In the genomic region with DNA sequence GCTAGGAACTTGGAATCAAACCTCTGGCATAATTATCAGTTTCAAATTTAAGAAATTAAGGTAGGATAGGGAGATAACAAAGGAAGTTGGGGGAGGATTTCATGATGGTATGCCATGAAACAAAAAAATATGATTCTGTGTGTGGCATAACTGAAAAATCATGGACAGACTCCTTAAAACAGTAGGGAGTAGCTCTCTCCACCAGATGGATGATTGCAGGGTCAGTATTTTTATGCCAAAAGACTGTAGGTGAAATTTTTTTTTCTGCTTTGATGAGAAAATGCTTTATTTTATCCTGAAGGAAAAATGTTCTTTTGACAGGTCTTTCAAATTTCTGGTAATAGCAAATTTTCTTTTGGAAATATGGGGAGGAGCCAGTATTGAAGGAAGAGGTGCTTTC, we compare ENCODE assay signal across 13 cellular contexts.
DNase-seq lines count a peak whose midpoint lies in the region.
"Had no signal": no experiment of that assay in that cellular context is flagged by ENCODE, and none has a peak within 500 bp of the region (broad histone marks: within the 10 kb centered on the region; RNA-seq: fewer than 3 reads in every experiment).

No MANE protein-coding gene starts in this region.

- intact Hi-C loops in activated CD4-positive, alpha-beta T cell treated with anti-CD3 and anti-CD28 coated beads, Interleukin-2, amount 10 ng/mL, durations not matched to agents 24 days and 14 days (cut with micrococcal nuclease) = no loop called here

- no peak overlapping the region for H3K27ac Mint-ChIP-seq in activated CD4-positive, alpha-beta T cell treated with anti-CD3 and anti-CD28 coated beads, Interleukin-2, amount 10 ng/mL, durations not matched to agents 24 days and 14 days
- H3K27ac Mint-ChIP-seq: B cell; CD4-positive, alpha-beta T cell; CD8-positive, alpha-beta T cell had no signal

- no peaks in the 10 kb centered on the region for H3K27me3 Mint-ChIP-seq in activated CD4-positive, alpha-beta T cell treated with anti-CD3 and anti-CD28 coated beads, Interleukin-2, amount 10 ng/mL, durations not matched to agents 24 days and 14 days
- H3K27me3 Mint-ChIP-seq: B cell; CD4-positive, alpha-beta T cell had no signal

- H3K36me3 Mint-ChIP-seq in activated CD4-positive, alpha-beta T cell treated with anti-CD3 and anti-CD28 coated beads, Interleukin-2, amount 10 ng/mL, durations not matched to agents 24 days and 14 days (ENCODE audit: low read depth) = peaks cover 8% of the 10 kb centered on the region

- peaks cover 12% of the 10 kb centered on the region for H3K9me3 Mint-ChIP-seq in activated CD4-positive, alpha-beta T cell treated with anti-CD3 and anti-CD28 coated beads, Interleukin-2, amount 10 ng/mL, durations not matched to agents 24 days and 14 days
- H3K9me3 Mint-ChIP-seq: CD4-positive, alpha-beta T cell had no signal

- H3K4me1 Mint-ChIP-seq in activated CD4-positive, alpha-beta T cell treated with anti-CD3 and anti-CD28 coated beads, Interleukin-2, amount 10 ng/mL, durations not matched to agents 24 days and 14 days = peaks cover 32% of the 10 kb centered on the region

- H3K4me3 Mint-ChIP-seq in activated CD4-positive, alpha-beta T cell treated with anti-CD3 and anti-CD28 coated beads, Interleukin-2, amount 10 ng/mL, durations not matched to agents 24 days and 14 days = no peak overlapping the region
- H3K4me3 Mint-ChIP-seq: B cell; CD4-positive, alpha-beta T cell; CD8-positive, alpha-beta T cell had no signal

- in situ Hi-C loops in G401 (cut with HindIII; ENCODE audit: low sequenced_read_pairs) = loop anchor here (5.0 kb wide), 1 partner anchor 79 kb away; no protein-coding TSS in a partner anchor

- DNase-seq in activated CD4-positive, alpha-beta T cell treated with anti-CD3 and anti-CD28 coated beads, Interleukin-2, amount 10 ng/mL, durations not matched to agents 24 days and 14 days = peak; percentile 6
- DNase-seq in activated CD4-positive, alpha-beta T cell treated with anti-CD3 and anti-CD28 coated beads for 1 hour = no peak
- DNase-seq in G401 (ENCODE audit: low spot score) (peak; percentile 72), cerebellum (ENCODE audit: low spot score) (peak; percentile 63), cortex of kidney (lab: John Stamatoyannopoulos, UW) (no peak)
- DNase-seq: AML-193; Caco-2; Calu3; CD4-positive, alpha-beta T cell; CD8-positive, alpha-beta T cell; DMS79 treated with DMSO at 0.1 percent for 48 hours; GDM1 had no signal

Comparison
In these comparisons a context has a peak if more than half of its experiments do, and no peak if none do; other contexts are left out.
1. DNase-seq: peak in activated CD4-positive, alpha-beta T cell treated with anti-CD3 and anti-CD28 coated beads, Interleukin-2, amount 10 ng/mL, durations not matched to agents 24 days and 14 days (single experiment), G401 (single experiment) and cerebellum (single experiment); none in activated CD4-positive, alpha-beta T cell treated with anti-CD3 and anti-CD28 coated beads for 1 hour (single experiment) and cortex of kidney (single experiment).